ENCODE assay signal across 15 cellular contexts in genomic region chr16:85546585-85547447, GRCh38.
DNase-seq lines count a peak whose midpoint lies in the region; ATAC-seq and TF ChIP-seq lines count a peak whose summit lies in the region.
"Had no signal": no experiment of that assay in that cellular context is flagged by ENCODE, and none has a peak within 500 bp of the region (broad histone marks: within the 10 kb centered on the region; RNA-seq: fewer than 3 reads in every experiment).

No MANE protein-coding gene starts in this region.

- H3K4me1 ChIP-seq in DND-41 (ENCODE audit: insufficient read depth, low read length) (no peaks in the 10 kb centered on the region), foreskin keratinocyte (no peaks in the 10 kb centered on the region), trophoblast cell (ENCODE audit: control insufficient read depth in 1 of 2, insufficient read depth in 2 of 2, low read length in 2 of 2) (peaks cover 9 to 10% of the 10 kb centered on the region in 2 experiments)
- no peaks in the 10 kb centered on the region for H3K4me1 ChIP-seq in CD8-positive, alpha-beta T cell (ENCODE audit: insufficient read depth, low read length)

- no peak overlapping the region for H3K9ac ChIP-seq in DND-41 (ENCODE audit: low read depth, low read length)
- no peak overlapping the region for H3K9ac ChIP-seq in trophoblast cell (ENCODE audit: low read length)

- H3K14ac ChIP-seq in trophoblast cell (ENCODE audit: low read length): no peak overlapping the region

- H2BK5ac ChIP-seq in trophoblast cell (ENCODE audit: low read depth, low read length, poor library complexity): peak overlapping the region; percentile 18

- H2AK5ac ChIP-seq in trophoblast cell (ENCODE audit: low read length): no peak overlapping the region

- H3K79me2 ChIP-seq in DND-41 (ENCODE audit: insufficient read depth, low read length) (no peaks in the 10 kb centered on the region), trophoblast cell (ENCODE audit: control insufficient read depth, insufficient read depth, low read length, poor library complexity) (no peaks in the 10 kb centered on the region)

- no peak for DNase-seq in DND-41
- no peak for DNase-seq in astrocyte of the cerebellum (ENCODE audit: low read depth)
- DNase-seq in foreskin keratinocyte: no peak
- DNase-seq in trophoblast cell: peak; percentile 97 to 98
- no peak for DNase-seq in CD8-positive, alpha-beta T cell
- no peak for DNase-seq in stimulated activated CD4-positive, alpha-beta T cell treated with anti-CD3 and anti-CD28 coated beads, Interleukin-2, amount 100 ng/mL, for 24 hours
- DNase-seq: activated CD4-positive, alpha-beta T cell treated with anti-CD3 and anti-CD28 coated beads, Interleukin-2, amount 50 U/mL, for 4 hours; activated T-cell treated with anti-CD3 and anti-CD28 coated beads, Interleukin-2, amount 50 U/mL, for 24 hours; effector memory CD4-positive, alpha-beta T cell; MM.1S; NCI-H345 had no signal

- H4K8ac ChIP-seq in trophoblast cell (ENCODE audit: low read depth, low read length): no peak overlapping the region

- intact Hi-C loops in CD8-positive, alpha-beta T cell (cut with DNase I, micrococcal nuclease): no loop called here

- ATAC-seq in DND-41 (ENCODE audit: insufficient read depth, low read depth) (no peak), foreskin keratinocyte (no peak), GM21786 (IDR thresholded peaks at IDR 0.05; ENCODE audit: unreplicated experiment) (no peak)
- ATAC-seq in CD8-positive, alpha-beta T cell: no peak
- ATAC-seq: activated naive CD4-positive, alpha-beta T cell treated with anti-CD3 and anti-CD28 coated beads, Interleukin-2, amount 50 U/mL, for 72 hours had no signal

- H3K27me3 Mint-ChIP-seq in CD8-positive, alpha-beta T cell (ENCODE audit: low read depth): no peaks in the 10 kb centered on the region
- H3K27me3 Mint-ChIP-seq: activated T-cell treated with anti-CD3 and anti-CD28 coated beads, Interleukin-2, amount 50 U/mL, for 24 hours; brain had no signal

- no peak overlapping the region for H3K18ac ChIP-seq in trophoblast cell (ENCODE audit: low read length)

- no peaks in the 10 kb centered on the region for H3K9me3 ChIP-seq in DND-41 (ENCODE audit: insufficient read depth, low read length, severe bottlenecking)
- H3K9me3 ChIP-seq in trophoblast cell (ENCODE audit: insufficient read depth, low read depth, low read length): no peaks in the 10 kb centered on the region
- no peaks in the 10 kb centered on the region for H3K9me3 ChIP-seq in CD8-positive, alpha-beta T cell (ENCODE audit: low read length)

- H3K4me3 Mint-ChIP-seq in CD8-positive, alpha-beta T cell: no peak overlapping the region
- H3K4me3 Mint-ChIP-seq: activated T-cell treated with anti-CD3 and anti-CD28 coated beads, Interleukin-2, amount 50 U/mL, for 24 hours; brain had no signal

- H3K27ac ChIP-seq in DND-41 (ENCODE audit: low read length) (no peak overlapping the region), foreskin keratinocyte (no peak overlapping the region), trophoblast cell (ENCODE audit: low read depth, low read length) (peak overlapping the region; percentile 37)
- H3K27ac ChIP-seq in CD8-positive, alpha-beta T cell (ENCODE audit: low read depth, low read length): no peak overlapping the region

- no peak overlapping the region for H3K4ac ChIP-seq in trophoblast cell (ENCODE audit: low read depth, low read length)

- H3K36me3 ChIP-seq in DND-41 (ENCODE audit: insufficient read depth, low read length) (no peaks in the 10 kb centered on the region), trophoblast cell (ENCODE audit: control insufficient read depth in 1 of 2, insufficient read depth in 2 of 2, low read length in 2 of 2) (no peaks in the 10 kb centered on the region)
- no peaks in the 10 kb centered on the region for H3K36me3 ChIP-seq in CD8-positive, alpha-beta T cell (ENCODE audit: insufficient read depth, low read length)

- H2BK120ac ChIP-seq in trophoblast cell (ENCODE audit: insufficient read depth, low read length, poor library complexity): peak overlapping the region; percentile 49

- peaks cover 6% of the 10 kb centered on the region for H3K4me1 Mint-ChIP-seq in CD8-positive, alpha-beta T cell (ENCODE audit: low read depth)

- H3K27me3 ChIP-seq in DND-41 (ENCODE audit: insufficient read depth, low read length, poor library complexity): no peaks in the 10 kb centered on the region
- H3K27me3 ChIP-seq in foreskin keratinocyte: peaks cover 3% of the 10 kb centered on the region
- H3K27me3 ChIP-seq in trophoblast cell (ENCODE audit: insufficient read depth, low read length): no peaks in the 10 kb centered on the region
- H3K27me3 ChIP-seq in CD8-positive, alpha-beta T cell (ENCODE audit: insufficient read depth, low read length): no peaks in the 10 kb centered on the region

- H2AFZ ChIP-seq in DND-41 (ENCODE audit: low read depth, low read length) (no peak overlapping the region), trophoblast cell (ENCODE audit: insufficient read depth, low read length, poor library complexity) (no peak overlapping the region)

- H3K79me1 ChIP-seq in trophoblast cell (ENCODE audit: low read length): peaks cover 9% of the 10 kb centered on the region

- 0 out of 2 replicates have a peak, but pooled peaks cover under 1% of the 10 kb centered on the region for H4K20me1 ChIP-seq in DND-41 (ENCODE audit: insufficient read depth, low read length)

- no peak overlapping the region for H2BK12ac ChIP-seq in trophoblast cell (ENCODE audit: low read length)

- TF ChIP-seq CTCF in DND-41 (IDR thresholded peaks at IDR 0.05; ENCODE audit: borderline replicate concordance, extremely low read depth, low read length, poor library complexity, severe bottlenecking) (peak; percentile 10), astrocyte of the cerebellum (IDR thresholded peaks at IDR 0.05; ENCODE audit: low read depth, low read length, missing control alignments) (peak; percentile 31), foreskin keratinocyte (conservative IDR thresholded peaks at IDR 0.05) (peak; percentile 29)
- no peak for TF ChIP-seq CTCF in CD8-positive, alpha-beta T cell (IDR thresholded peaks at IDR 0.05)

- H3K36me3 Mint-ChIP-seq in CD8-positive, alpha-beta T cell: no peaks in the 10 kb centered on the region
- H3K36me3 Mint-ChIP-seq: activated naive CD4-positive, alpha-beta T cell treated with anti-CD3 and anti-CD28 coated beads, Interleukin-2, amount 50 U/mL, for 72 hours had no signal

- CTCF ChIA-PET in CD8-positive, alpha-beta T cell (lab: Charles Lee): interaction anchor here (0.6 to 1.6 kb wide), 2 partner anchors 91 to 131 kb away, joined by 3 read pairs; no protein-coding TSS in a partner anchor

- H3K4me3 ChIP-seq in DND-41 (ENCODE audit: low read depth in 1 of 2, low read length in 2 of 2): no peak overlapping the region
- H3K4me3 ChIP-seq in astrocyte of the cerebellum (ENCODE audit: low read depth, low read length): no peak overlapping the region
- no peak overlapping the region for H3K4me3 ChIP-seq in trophoblast cell (ENCODE audit: low read depth, low read length)
- no peak overlapping the region for H3K4me3 ChIP-seq in CD8-positive, alpha-beta T cell (ENCODE audit: low read depth, low read length)
- H3K4me3 ChIP-seq: smooth muscle cell had no signal

- H3K4me2 ChIP-seq in DND-41 (ENCODE audit: insufficient read depth, low read length): no peak overlapping the region
- H3K4me2 ChIP-seq in trophoblast cell (ENCODE audit: low read length): no peak overlapping the region
- H3K4me2 ChIP-seq: smooth muscle cell had no signal

- no CpG with 5 or more reads among the region's 21 CpGs for WGBS in trophoblast cell (ENCODE audit: extremely low coverage, insufficient coverage, insufficient read length)

- no peak overlapping the region for H3K23ac ChIP-seq in trophoblast cell (ENCODE audit: low read length)

- H3K27ac Mint-ChIP-seq in CD8-positive, alpha-beta T cell: no peak overlapping the region
- H3K27ac Mint-ChIP-seq: activated naive CD4-positive, alpha-beta T cell treated with anti-CD3 and anti-CD28 coated beads, Interleukin-2, amount 50 U/mL, for 72 hours; activated T-cell treated with anti-CD3 and anti-CD28 coated beads, Interleukin-2, amount 50 U/mL, for 24 hours had no signal

- H3K9me3 Mint-ChIP-seq in CD8-positive, alpha-beta T cell: no peaks in the 10 kb centered on the region
- H3K9me3 Mint-ChIP-seq: activated naive CD4-positive, alpha-beta T cell treated with anti-CD3 and anti-CD28 coated beads, Interleukin-2, amount 50 U/mL, for 72 hours; activated T-cell treated with anti-CD3 and anti-CD28 coated beads, Interleukin-2, amount 50 U/mL, for 24 hours had no signal

- in situ Hi-C loops in astrocyte of the cerebellum (cut with HindIII; ENCODE audit: low sequenced_read_pairs): no loop called here

- POLR2A ChIA-PET in CD8-positive, alpha-beta T cell (lab: Charles Lee): interaction anchor here (0.7 kb wide), 1 partner anchor 10 kb away, joined by 3 read pairs; no protein-coding TSS in a partner anchor

- peak overlapping the region; percentile 28 for H4K91ac ChIP-seq in trophoblast cell (ENCODE audit: low read depth, low read length)

- no peak overlapping the region for H4K12ac ChIP-seq in trophoblast cell (ENCODE audit: low read depth, low read length)

Comparison
In these comparisons a context has a peak if more than half of its experiments do, and no peak if none do; other contexts are left out.
1. DNase-seq: peak in trophoblast cell (2 of 2); none in DND-41 (single experiment), astrocyte of the cerebellum (single experiment), foreskin keratinocyte (0 of 2), CD8-positive, alpha-beta T cell (0 of 7) and stimulated activated CD4-positive, alpha-beta T cell treated with anti-CD3 and anti-CD28 coated beads, Interleukin-2, amount 100 ng/mL, for 24 hours (0 of 2).